25 cellular contexts compared by ENCODE assay signal in the genomic region with DNA sequence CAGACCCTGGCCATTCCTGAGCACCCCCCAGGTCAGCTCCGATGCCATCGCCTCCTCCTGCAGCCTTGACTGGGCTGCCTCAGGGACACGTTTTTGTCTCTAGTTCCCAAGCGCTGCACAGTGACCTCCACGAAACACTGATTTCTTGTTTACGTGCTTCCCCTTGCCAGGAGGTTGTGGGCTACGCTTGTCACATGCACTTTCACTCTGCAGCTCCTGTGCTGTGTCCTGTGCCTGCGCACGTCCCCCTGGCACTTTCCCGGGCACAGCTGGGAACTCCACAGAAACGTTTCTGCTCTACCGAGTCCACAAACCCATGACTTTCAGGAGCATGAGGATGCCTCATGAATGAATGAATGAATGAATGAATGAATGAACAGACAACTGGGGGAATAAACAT.
"Had no signal": no experiment of that assay in that cellular context is flagged by ENCODE, and none has a peak within 500 bp of the region (broad histone marks: within the 10 kb centered on the region; RNA-seq: fewer than 3 reads in every experiment).

No MANE protein-coding gene starts in this region.

- H3K4me3 Mint-ChIP-seq: natural killer cell; nephron; neural progenitor cell; stimulated activated effector memory CD8-positive, alpha-beta T cell treated with anti-CD3 and anti-CD28 coated beads, Interleukin-12 subunit alpha, Interleukin-12 subunit beta, amount 100 ng/mL, for 72 hours; stimulated activated naive B cell treated with anti-CD40 and anti-IgM and Interleukin-4, amounts not matched to agents 10 μg/mL and 1 μg/mL and 100 μg/mL, for 72 hours; stimulated activated naive CD8-positive, alpha-beta T cell treated with anti-CD3 and anti-CD28 coated beads, Interleukin-15, Interleukin-2, amounts not matched to agents 100 ng/mL and 50 ng/mL, for 24 hours had no signal

- H3K4me1 ChIP-seq: psoas muscle, right lobe of liver, sigmoid colon, stomach, thyroid gland, tibial nerve, upper lobe of left lung, vagina had no signal

- DNase-seq: natural killer cell; occipital lobe; ovary; psoas muscle; right cardiac atrium; right lobe of liver; sigmoid colon; small intestine; stimulated activated CD4-positive, alpha-beta T cell treated with anti-CD3 and anti-CD28 coated beads, Interleukin-15, amount 100 ng/mL, for 24 hours; stimulated activated CD4-positive, alpha-beta T cell treated with anti-CD3 and anti-CD28 coated beads, Interleukin-2, amount 100 ng/mL, for 24 hours; stimulated activated CD4-positive, alpha-beta T cell treated with anti-CD3 and anti-CD28 coated beads, Interleukin-2, amount 100 ng/mL, for 48 hours; stimulated activated CD4-positive, alpha-beta T cell treated with anti-CD3 and anti-CD28 coated beads, Interleukin-4, amount 100 ng/mL, for 24 hours; stimulated activated naive B cell treated with anti-CD40 and anti-IgM and Interleukin-4, amounts not matched to agents 10 μg/mL and 1 μg/mL and 100 μg/mL, for 72 hours; stimulated activated naive CD4-positive, alpha-beta T cell treated with Interleukin-2 at 50 U/mL for 16 hours; stomach; thyroid gland; trophoblast cell; upper lobe of left lung had no signal

- H3K27ac Mint-ChIP-seq: natural killer cell; nephron; neural progenitor cell; stimulated activated effector memory CD8-positive, alpha-beta T cell treated with anti-CD3 and anti-CD28 coated beads, Interleukin-12 subunit alpha, Interleukin-12 subunit beta, amount 100 ng/mL, for 72 hours; stimulated activated naive B cell treated with anti-CD40 and anti-IgM and Interleukin-4, amounts not matched to agents 10 μg/mL and 1 μg/mL and 100 μg/mL, for 72 hours; stimulated activated naive CD8-positive, alpha-beta T cell treated with anti-CD3 and anti-CD28 coated beads, Interleukin-15, Interleukin-2, amounts not matched to agents 100 ng/mL and 50 ng/mL, for 24 hours had no signal

- H3K4me2 ChIP-seq: neural progenitor cell had no signal

- H3K27ac ChIP-seq: neural progenitor cell, ovary, psoas muscle, right lobe of liver, sigmoid colon, stomach, thoracic aorta, thyroid gland, tibial nerve, upper lobe of left lung, vagina had no signal

- H3K4me1 Mint-ChIP-seq: natural killer cell; nephron; neural progenitor cell; stimulated activated effector memory CD8-positive, alpha-beta T cell treated with anti-CD3 and anti-CD28 coated beads, Interleukin-12 subunit alpha, Interleukin-12 subunit beta, amount 100 ng/mL, for 72 hours had no signal

- H3K9me3 Mint-ChIP-seq: nephron had no signal

- ATAC-seq: natural killer cell; psoas muscle; right cardiac atrium; right lobe of liver; stimulated activated effector memory CD8-positive, alpha-beta T cell treated with anti-CD3 and anti-CD28 coated beads, Interleukin-12 subunit alpha, Interleukin-12 subunit beta, amount 100 ng/mL, for 72 hours; stimulated activated naive B cell treated with anti-CD40 and anti-IgM and Interleukin-4, amounts not matched to agents 10 μg/mL and 1 μg/mL and 100 μg/mL, for 72 hours had no signal

- H3K4me3 ChIP-seq: neural progenitor cell, ovary, psoas muscle, right lobe of liver, sigmoid colon, stomach, thoracic aorta, thyroid gland, tibial nerve, upper lobe of left lung, vagina had no signal

- H3K36me3 ChIP-seq: ovary, right lobe of liver, sigmoid colon, stomach, thoracic aorta, tibial nerve, upper lobe of left lung, vagina had no signal

- FAIRE-seq: small intestine had no signal

- H3K27me3 ChIP-seq: neural progenitor cell, ovary, right lobe of liver, sigmoid colon, stomach, thyroid gland, tibial nerve, upper lobe of left lung, vagina had no signal

- H3K9me3 ChIP-seq: ovary, right lobe of liver, sigmoid colon, thoracic aorta, thyroid gland, tibial nerve, upper lobe of left lung had no signal

- H2AFZ ChIP-seq: neural progenitor cell had no signal

- H3K27me3 Mint-ChIP-seq: stimulated activated naive B cell treated with anti-CD40 and anti-IgM and Interleukin-4, amounts not matched to agents 10 μg/mL and 1 μg/mL and 100 μg/mL, for 72 hours; stimulated activated naive CD8-positive, alpha-beta T cell treated with anti-CD3 and anti-CD28 coated beads, Interleukin-15, Interleukin-2, amounts not matched to agents 100 ng/mL and 50 ng/mL, for 24 hours had no signal

- H3K9ac ChIP-seq: neural progenitor cell had no signal

- H3K36me3 Mint-ChIP-seq: natural killer cell; stimulated activated effector memory CD8-positive, alpha-beta T cell treated with anti-CD3 and anti-CD28 coated beads, Interleukin-12 subunit alpha, Interleukin-12 subunit beta, amount 100 ng/mL, for 72 hours; stimulated activated naive B cell treated with anti-CD40 and anti-IgM and Interleukin-4, amounts not matched to agents 10 μg/mL and 1 μg/mL and 100 μg/mL, for 72 hours had no signal
